In the genomic region with DNA sequence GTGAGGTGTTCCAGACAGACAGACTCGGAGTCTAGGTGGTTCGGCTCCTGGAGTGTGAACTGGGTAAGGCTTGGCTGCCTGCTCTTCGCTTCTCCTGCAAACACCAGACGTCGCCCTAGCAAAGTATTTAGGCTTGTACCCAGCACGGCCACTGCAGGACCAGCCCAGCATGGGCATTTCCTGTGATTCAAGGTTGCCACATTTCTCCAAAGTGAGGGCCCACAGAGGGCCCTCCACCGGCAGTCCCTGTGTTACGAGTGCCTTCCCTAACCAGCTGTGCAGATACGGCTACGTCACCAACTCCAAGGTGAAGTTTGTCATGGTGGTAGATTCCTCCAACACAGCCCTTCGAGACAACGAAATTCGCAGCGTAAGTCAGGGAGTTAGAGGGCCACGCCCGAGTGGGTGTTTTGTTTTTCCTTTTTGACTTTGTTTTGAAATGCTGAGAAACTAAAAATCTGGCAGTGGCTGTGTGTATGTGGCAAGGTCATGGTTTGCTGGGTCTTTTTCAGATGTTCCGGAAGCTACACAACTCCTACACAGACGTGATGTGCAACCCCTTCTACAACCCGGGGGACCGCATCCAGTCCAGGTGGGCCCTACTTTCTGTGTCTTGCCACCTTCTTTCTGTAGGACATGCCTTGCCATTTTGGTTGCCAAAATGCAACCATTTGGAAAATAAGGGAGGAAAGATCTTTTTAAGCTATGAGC, we compare ENCODE assay signal across 17 cellular contexts. TPM values are rescaled to one million over a fixed set of nuclear protein-coding genes. Genes with fewer than 3 reads are reported as not detected.
A peak's percentile ranks its signal among the peaks of the same experiment; 100 is the strongest.
DNase-seq lines count a peak whose midpoint lies in the region; TF ChIP-seq lines count a peak whose summit lies in the region.
"Had no signal": no experiment of that assay in that cellular context is flagged by ENCODE, and none has a peak within 500 bp of the region (broad histone marks: within the 10 kb centered on the region; RNA-seq: fewer than 3 reads in every experiment).

No MANE protein-coding gene starts in this region.

- H3F3A ChIP-seq in neural progenitor cell (ENCODE audit: low read depth) = peaks cover 4% of the 10 kb centered on the region

- H2AFZ ChIP-seq in neural progenitor cell (replicated peaks) = no peak overlapping the region
- H2AFZ ChIP-seq: GM23338 had no signal

- H3K27me3 Mint-ChIP-seq in neural progenitor cell (ENCODE audit: insufficient read depth, low read depth) (peaks cover 2% of the 10 kb centered on the region), progenitor cell of endocrine pancreas (no peaks in the 10 kb centered on the region)
- H3K27me3 Mint-ChIP-seq: CD4-positive, CD25-positive, alpha-beta regulatory T cell had no signal

- no peaks in the 10 kb centered on the region for H3K27me3 ChIP-seq in BLaER1 treated with 17β-estradiol and CSF1 and Interleukin-3, amounts not matched to agents 10 nM and 100 nM
- H3K27me3 ChIP-seq in adrenal gland (no peaks in the 10 kb centered on the region), neural progenitor cell (no peaks in the 10 kb centered on the region)

- peaks cover 25 to 52% (median 36%) of the 10 kb centered on the region in 11 experiments for H3K36me3 ChIP-seq in BLaER1 treated with 17β-estradiol and CSF1 and Interleukin-3, amounts not matched to agents 10 nM and 100 nM
- H3K36me3 ChIP-seq in adrenal gland (replicated peaks in 1 of 2) (peaks cover 0 to 45% of the 10 kb centered on the region in 2 donors), neural progenitor cell (no peaks in the 10 kb centered on the region)

- H3K4me3 Mint-ChIP-seq in neural progenitor cell = peak overlapping the region; percentile 64
- no peak overlapping the region for H3K4me3 Mint-ChIP-seq in progenitor cell of endocrine pancreas (ENCODE audit: low read depth)

- peaks cover 17 to 73% (median 21%) of the 10 kb centered on the region in 11 experiments; a peak in 21 of 22 replicates for H4K20me1 ChIP-seq in BLaER1 treated with 17β-estradiol and CSF1 and Interleukin-3, amounts not matched to agents 10 nM and 100 nM
- peaks cover 14% of the 10 kb centered on the region for H4K20me1 ChIP-seq in neural progenitor cell (ENCODE audit: low read depth)

- no peaks in the 10 kb centered on the region for H3K9me3 Mint-ChIP-seq in neural progenitor cell
- H3K9me3 Mint-ChIP-seq in progenitor cell of endocrine pancreas (ENCODE audit: low read depth) = no peaks in the 10 kb centered on the region
- H3K9me3 Mint-ChIP-seq: CD4-positive, CD25-positive, alpha-beta regulatory T cell; GM23338 had no signal

- CTCF ChIA-PET in RWPE1 (lab: Yijun Ruan, JAX) = no interaction called here

- H3K4me1 Mint-ChIP-seq in neural progenitor cell (peaks cover 18% of the 10 kb centered on the region), progenitor cell of endocrine pancreas (ENCODE audit: low read depth) (peaks cover 12% of the 10 kb centered on the region)

- no peaks in the 10 kb centered on the region for H3K9me3 ChIP-seq in BLaER1 treated with 17β-estradiol and CSF1 and Interleukin-3, amounts not matched to agents 10 nM and 100 nM (replicated peaks in 1 of 11)
- no peaks in the 10 kb centered on the region for H3K9me3 ChIP-seq in adrenal gland (replicated peaks in 1 of 3)
- H3K9me3 ChIP-seq in neural progenitor cell (ENCODE audit: low read depth) = no peaks in the 10 kb centered on the region
- H3K9me3 ChIP-seq: A549 had no signal

- DNase-seq in RWPE1 (ENCODE audit: low spot score) (no peak), adrenal gland (peak in 6 of 7 donors; percentile 68 to 75 (median 72)), neural progenitor cell (ENCODE audit: low spot score) (no peak), HPDE6-E6E7 (ENCODE audit: extremely low spot score) (no peak), progenitor cell of endocrine pancreas (ENCODE audit: low spot score, unreplicated experiment) (no peak), HCEC 1CT (no peak), HuH-7 (ENCODE audit: low spot score) (no peak)
- DNase-seq: CD4-positive, CD25-positive, alpha-beta regulatory T cell; DMS53; GF-D8; H7 had no signal

- H3K36me3 Mint-ChIP-seq in neural progenitor cell (peaks cover 2% of the 10 kb centered on the region), progenitor cell of endocrine pancreas (ENCODE audit: insufficient read depth) (peaks cover 1% of the 10 kb centered on the region)

- 63 to 74% (median 67%) methylated on average over 16 to 20 of the region's 20 CpGs for WGBS in adrenal gland, 4 donors

- H3K27ac ChIP-seq in BLaER1 treated with 17β-estradiol and CSF1 and Interleukin-3, amounts not matched to agents 10 nM and 100 nM = peak overlapping the region in 10 of 11 experiments; percentile 9 to 98 (median 92); a peak in 21 of 22 replicates
- H3K27ac ChIP-seq in RWPE1 (peak overlapping the region; percentile 45), adrenal gland (peak overlapping the region in 4 of 5 donors; percentile 4 to 87 (median 44)), neural progenitor cell (no peak overlapping the region)
- H3K27ac ChIP-seq: A549 had no signal

- TF ChIP-seq CTCF in RWPE1 (conservative IDR thresholded peaks at IDR 0.05; ENCODE audit: low read depth) (no peak), adrenal gland (IDR thresholded peaks at IDR 0.05) (peak in 3 of 6 experiments; percentile 14 to 16 (median 15)), neural progenitor cell (IDR thresholded peaks at IDR 0.05) (no peak), progenitor cell of endocrine pancreas (IDR thresholded peaks at IDR 0.05; ENCODE audit: unreplicated experiment) (no peak)

- H3K4me1 ChIP-seq in BLaER1 treated with 17β-estradiol and CSF1 and Interleukin-3, amounts not matched to agents 10 nM and 100 nM = peaks cover 48 to 84% (median 79%) of the 10 kb centered on the region in 10 experiments
- H3K4me1 ChIP-seq in adrenal gland (replicated peaks in 1 of 2) = peaks cover 18 to 60% of the 10 kb centered on the region in 2 donors
- peaks cover 4% of the 10 kb centered on the region for H3K4me1 ChIP-seq in neural progenitor cell

- H3K27ac Mint-ChIP-seq in neural progenitor cell = no peak overlapping the region
- H3K27ac Mint-ChIP-seq in progenitor cell of endocrine pancreas = no peak overlapping the region
- H3K27ac Mint-ChIP-seq: GM23338 had no signal

- POLR2A ChIA-PET in RWPE1 (lab: Yijun Ruan, JAX; ENCODE audit: low non-redundant PET) = no interaction called here

- H3K4me3 ChIP-seq in BLaER1 treated with 17β-estradiol and CSF1 and Interleukin-3, amounts not matched to agents 10 nM and 100 nM = peak overlapping the region in 9 of 10 experiments; percentile 5 to 98 (median 87); a peak in 16 of 20 replicates
- H3K4me3 ChIP-seq in adrenal gland = no peak overlapping the region
- no peak overlapping the region for H3K4me3 ChIP-seq in neural progenitor cell
- H3K4me3 ChIP-seq: A549, GM23338 had no signal

- H3K79me2 ChIP-seq in neural progenitor cell (ENCODE audit: low read depth) = peaks cover 14% of the 10 kb centered on the region

- intact Hi-C loops in adrenal gland (cut with DNase I) = loop anchor here in 1 of 2 donors (5.0 kb wide), 1 partner anchor 42 kb away; no protein-coding TSS in a partner anchor

- peak overlapping the region; percentile 87 to 99 (median 91) for H3K4me2 ChIP-seq in BLaER1 treated with 17β-estradiol and CSF1 and Interleukin-3, amounts not matched to agents 10 nM and 100 nM
- no peak overlapping the region for H3K4me2 ChIP-seq in neural progenitor cell
- H3K4me2 ChIP-seq: A549, GM23338 had no signal

- TF ChIP-seq POLR2A in adrenal gland (IDR thresholded peaks at IDR 0.05) = peak in 1 of 2 donors; percentile 46

- H3K9ac ChIP-seq in BLaER1 treated with 17β-estradiol and CSF1 and Interleukin-3, amounts not matched to agents 10 nM and 100 nM = peak overlapping the region; percentile 57 to 99 (median 92); a peak in 21 of 22 replicates
- H3K9ac ChIP-seq in neural progenitor cell = no peak overlapping the region

RNA-seq across cellular contexts. Expression of gene TRAPPC2L, which starts 2.6 kb away (rescaled TPM):
- 100 to 1,000 TPM in 5 of 8 donors, 10 to 100 TPM in 3; 56.7 to 279 (median 117) TPM for total RNA-seq in adrenal gland
- polyA plus RNA-seq in adrenal gland = 100 to 1,000 TPM; 150 to 259 (median 250) TPM
- 31.8 and 48.5 TPM in 2 replicates for total RNA-seq in neural progenitor cell (ENCODE audit: low replicate concordance)
- 74.9 and 86.2 TPM in 2 replicates for total RNA-seq in progenitor cell of endocrine pancreas

RNA-seq across cellular contexts. Expression of gene GALNS, which starts 2.8 kb away (rescaled TPM):
- 10 to 100 TPM; 22.2 to 57.0 (median 36.2) TPM for total RNA-seq in adrenal gland
- 10 to 100 TPM; 33.3 to 63.1 (median 37.2) TPM for polyA plus RNA-seq in adrenal gland
- 5.0 and 11.6 TPM in 2 replicates for total RNA-seq in neural progenitor cell (ENCODE audit: low replicate concordance)
- total RNA-seq in progenitor cell of endocrine pancreas = 32.7 and 34.6 TPM in 2 replicates

RNA-seq across cellular contexts. Expression of gene PABPN1L, which starts 6.9 kb away (rescaled TPM):
- 1 to 10 TPM in 1 of 8 donors, under 1 TPM in 4, not detected in 3; 0.22 to 3.3 (median 0.41) TPM for total RNA-seq in adrenal gland
- 1 to 10 TPM in 2 of 3 donors, under 1 TPM in 1; 0.56 to 1.6 (median 1.1) TPM for polyA plus RNA-seq in adrenal gland
- total RNA-seq in neural progenitor cell (ENCODE audit: low replicate concordance) = not detected in 2 replicates
- total RNA-seq in progenitor cell of endocrine pancreas = 0.46 TPM in 1 of 2 replicates, not detected in the other
- total RNA-seq: CD4-positive, CD25-positive, alpha-beta regulatory T cell; GM23338; H7; HT1080 had no signal
- polyA plus RNA-seq: A549; AG04450; BJ; CD4-positive, CD25-positive, alpha-beta regulatory T cell; GM23338 had no signal

RNA-seq across cellular contexts. Expression of gene APRT, which starts 47.8 kb away (rescaled TPM):
- 100 to 1,000 TPM; 145 to 250 (median 181) TPM for total RNA-seq in adrenal gland
- polyA plus RNA-seq in adrenal gland = 100 to 1,000 TPM; 116 to 227 (median 121) TPM
- 53.4 and 150 TPM in 2 replicates for total RNA-seq in neural progenitor cell (ENCODE audit: low replicate concordance)
- 100 and 115 TPM in 2 replicates for total RNA-seq in progenitor cell of endocrine pancreas

RNA-seq across cellular contexts. Expression of gene CDT1, which starts 55.9 kb away (rescaled TPM):
- 1 to 10 TPM in 6 of 8 donors, under 1 TPM in 1, not detected in 1; 0.52 to 4.5 (median 1.7) TPM for total RNA-seq in adrenal gland
- under 1 TPM; 0.29 to 0.44 (median 0.40) TPM for polyA plus RNA-seq in adrenal gland
- total RNA-seq in neural progenitor cell (ENCODE audit: low replicate concordance) = 7.8 and 57.9 TPM in 2 replicates
- 22.8 and 25.3 TPM in 2 replicates for total RNA-seq in progenitor cell of endocrine pancreas

Comparison
In these comparisons a context has a peak if more than half of its experiments do, and no peak if none do; other contexts are left out.
1. H3K4me3 ChIP-seq: peak in BLaER1 treated with 17β-estradiol and CSF1 and Interleukin-3, amounts not matched to agents 10 nM and 100 nM (9 of 10); none in adrenal gland (0 of 4) and neural progenitor cell (single experiment).
2. DNase-seq: peak in adrenal gland (6 of 7); none in RWPE1 (single experiment), neural progenitor cell (single experiment), HPDE6-E6E7 (single experiment), progenitor cell of endocrine pancreas (single experiment), HCEC 1CT (single experiment) and HuH-7 (single experiment).